In the genomic region with DNA sequence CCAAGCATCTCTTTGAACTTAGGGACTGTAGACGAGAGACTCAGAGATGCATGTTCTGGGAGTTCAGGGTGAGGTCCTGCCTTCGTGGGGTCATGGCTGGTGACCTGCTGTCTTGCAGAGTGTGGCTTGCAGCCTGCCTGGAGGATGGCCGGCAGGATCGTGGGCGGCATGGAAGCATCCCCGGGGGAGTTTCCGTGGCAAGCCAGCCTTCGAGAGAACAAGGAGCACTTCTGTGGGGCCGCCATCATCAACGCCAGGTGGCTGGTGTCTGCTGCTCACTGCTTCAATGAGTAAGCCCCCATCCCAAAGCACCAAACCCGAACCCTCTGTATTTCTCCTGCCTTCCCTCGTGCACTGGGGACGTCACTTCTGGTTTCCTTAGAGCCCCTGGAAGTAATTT, we compare ENCODE assay signal across 31 cellular contexts. TPM values are rescaled to one million over a fixed set of nuclear protein-coding genes. Genes with fewer than 3 reads are reported as not detected.
"Had no signal": no experiment of that assay in that cellular context is flagged by ENCODE, and none has a peak within 500 bp of the region (broad histone marks: within the 10 kb centered on the region; RNA-seq: fewer than 3 reads in every experiment).

No MANE protein-coding gene starts in this region.

- H3K36me3 ChIP-seq: brain microvascular endothelial cell, esophagus squamous epithelium had no signal

- DNase-seq: activated CD4-positive, alpha-beta memory T cell treated with anti-CD3 and anti-CD28 coated beads, Interleukin-2, amount 10 ng/mL, durations not matched to agents 7 days and 5 days; activated CD4-positive, alpha-beta T cell treated with anti-CD3 and anti-CD28 coated beads for 1 hour; activated CD4-positive, alpha-beta T cell treated with anti-CD3 and anti-CD28 coated beads for 4 hours; activated CD4-positive, alpha-beta T cell treated with anti-CD3 and anti-CD28 coated beads, Interleukin-2, amount 10 ng/mL, durations not matched to agents 7 days and 5 days; activated CD4-positive, alpha-beta T cell treated with anti-CD3 and anti-CD28 coated beads, Interleukin-2, amount 50 U/mL, for 4 hours; activated CD8-positive, alpha-beta memory T cell treated with anti-CD3 and anti-CD28 coated beads, Interleukin-2, amount 50 U/mL, for 48 hours; activated effector memory CD4-positive, alpha-beta T cell treated with Interleukin-2 at 50 U/mL for 16 hours; activated gamma-delta T cell treated with Interleukin-2 at 50 U/mL for 16 hours; activated naive CD4-positive, alpha-beta T cell treated with anti-CD3 and anti-CD28 coated beads, Interleukin-2, amount 50 U/mL, for 16 hours; activated naive CD4-positive, alpha-beta T cell treated with Interleukin-2 at 50 U/mL for 16 hours; activated T-cell treated with anti-CD3 and anti-CD28 coated beads for 4 hours; activated T-cell treated with anti-CD3 and anti-CD28 coated beads, Interleukin-2, amount 50 U/mL, for 24 hours; activated T-cell treated with anti-CD3 and anti-CD28 coated beads, Interleukin-2, amount 50 U/mL, for 72 hours; amniotic stem cell; anterior cingulate cortex; brain microvascular endothelial cell; effector CD8-positive, alpha-beta T cell; esophagus squamous epithelium; T-helper 1 cell; T-helper 17 cell; T1000 had no signal

- H3K27me3 ChIP-seq: brain microvascular endothelial cell had no signal

- ATAC-seq: activated T-cell treated with anti-CD3 and anti-CD28 coated beads, Interleukin-2, amount 50 U/mL, for 72 hours; T-helper 17 cell had no signal

- H3K27ac ChIP-seq: brain microvascular endothelial cell, epithelial cell of prostate, esophagus squamous epithelium had no signal

- H3K4me1 ChIP-seq: esophagus squamous epithelium had no signal

- FAIRE-seq: astrocyte, bronchial epithelial cell, endometrium, endothelial cell of umbilical vein, frontal cortex had no signal

- H3K4me3 ChIP-seq: esophagus squamous epithelium had no signal

RNA-seq across cellular contexts. Expression of gene TMPRSS9, which starts 45.2 kb away (rescaled TPM):
- total RNA-seq: activated CD4-positive, alpha-beta memory T cell treated with anti-CD3 and anti-CD28 coated beads, Interleukin-2, amount 10 ng/mL, durations not matched to agents 7 days and 5 days; activated CD4-positive, alpha-beta T cell treated with anti-CD3 and anti-CD28 coated beads, Interleukin-2, amount 10 ng/mL, durations not matched to agents 7 days and 5 days; bronchial epithelial cell; cardiac septum; dermis microvascular lymphatic vessel endothelial cell; endothelial cell of umbilical vein; fibroblast of lung; fibroblast of villous mesenchyme; T-helper 17 cell had no signal
- polyA plus RNA-seq: endothelial cell of umbilical vein, fibroblast of lung had no signal
